Comparison of ENCODE assay signal across 8 cellular contexts in the genomic region with DNA sequence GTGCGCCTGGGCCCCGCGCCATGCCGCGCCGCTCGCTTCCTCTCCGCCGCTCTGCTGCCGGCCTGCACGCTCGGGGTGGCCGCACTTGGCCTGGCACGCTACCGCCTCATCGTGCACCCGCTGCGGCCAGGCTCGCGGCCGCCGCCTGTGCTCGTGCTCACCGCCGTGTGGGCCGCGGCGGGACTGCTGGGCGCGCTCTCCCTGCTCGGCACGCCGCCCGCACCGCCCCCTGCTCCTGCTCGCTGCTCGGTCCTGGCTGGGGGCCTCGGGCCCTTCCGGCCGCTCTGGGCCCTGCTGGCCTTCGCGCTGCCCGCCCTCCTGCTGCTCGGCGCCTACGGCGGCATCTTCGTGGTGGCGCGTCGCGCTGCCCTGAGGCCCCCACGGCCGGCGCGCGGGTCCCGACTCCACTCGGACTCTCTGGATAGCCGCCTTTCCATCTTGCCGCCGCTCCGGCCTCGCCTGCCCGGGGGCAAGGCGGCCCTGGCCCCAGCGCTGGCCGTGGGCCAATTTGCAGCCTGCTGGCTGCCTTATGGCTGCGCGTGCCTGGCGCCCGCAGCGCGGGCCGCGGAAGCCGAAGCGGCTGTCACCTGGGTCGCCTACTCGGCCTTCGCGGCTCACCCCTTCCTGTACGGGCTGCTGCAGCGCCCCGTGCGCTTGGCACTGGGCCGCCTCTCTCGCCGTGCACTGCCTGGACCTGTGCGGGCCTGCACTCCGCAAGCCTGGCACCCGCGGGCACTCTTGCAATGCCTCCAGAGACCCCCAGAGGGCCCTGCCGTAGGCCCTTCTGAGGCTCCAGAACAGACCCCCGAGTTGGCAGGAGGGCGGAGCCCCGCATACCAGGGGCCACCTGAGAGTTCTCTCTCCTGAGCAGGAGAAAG. TPM values are rescaled to one million over a fixed set of nuclear protein-coding genes. Genes with fewer than 3 reads are reported as not detected.
A peak's percentile ranks its signal among the peaks of the same experiment; 100 is the strongest.
DNase-seq lines count a peak whose midpoint lies in the region; ATAC-seq and TF ChIP-seq lines count a peak whose summit lies in the region.

No MANE protein-coding gene starts in this region.

- no peaks in the 10 kb centered on the region for H3K4me1 Mint-ChIP-seq in activated naive CD4-positive, alpha-beta T cell treated with anti-CD3 and anti-CD28 coated beads, Interleukin-2, amount 50 U/mL, for 24 hours

- H3K9me3 Mint-ChIP-seq in activated naive CD4-positive, alpha-beta T cell treated with anti-CD3 and anti-CD28 coated beads, Interleukin-2, amount 50 U/mL, for 24 hours: no peaks in the 10 kb centered on the region

- in situ Hi-C loops in ACHN (cut with HindIII; ENCODE audit: low pct_ligation_motif_present, low pct_unique_long_range_greater_than_20kb, low sequenced_read_pairs): no loop called here

- H3K27me3 Mint-ChIP-seq in activated naive CD4-positive, alpha-beta T cell treated with anti-CD3 and anti-CD28 coated beads, Interleukin-2, amount 50 U/mL, for 24 hours: peaks cover 9% of the 10 kb centered on the region

- DNase-seq in AG20443 (ENCODE audit: low spot score) (peak; percentile 66), globus pallidus (ENCODE audit: low spot score) (peak; percentile 76), omental fat pad (ENCODE audit: low spot score) (no peak), ACHN (no peak)
- no peak for DNase-seq in NK-92 treated with Interleukin-12 subunit alpha and Interleukin-12 subunit beta, amount 100 ng/mL, for 24 hours (lab: John Stamatoyannopoulos, UW)

- H3K27ac Mint-ChIP-seq in activated naive CD4-positive, alpha-beta T cell treated with anti-CD3 and anti-CD28 coated beads, Interleukin-2, amount 50 U/mL, for 24 hours: no peak overlapping the region

- TF ChIP-seq CTCF in omental fat pad (IDR thresholded peaks at IDR 0.05): no peak

- ATAC-seq in HG03108 (IDR thresholded peaks at IDR 0.05; ENCODE audit: unreplicated experiment): peak; percentile 53
- peak; percentile 77 for ATAC-seq in omental fat pad (ENCODE audit: low FRiP score)
- ATAC-seq in HG02571 (IDR thresholded peaks at IDR 0.05; ENCODE audit: unreplicated experiment): no peak

- peak overlapping the region; percentile 49 for H3K4me3 Mint-ChIP-seq in activated naive CD4-positive, alpha-beta T cell treated with anti-CD3 and anti-CD28 coated beads, Interleukin-2, amount 50 U/mL, for 24 hours

- peaks cover 2% of the 10 kb centered on the region for H3K36me3 Mint-ChIP-seq in activated naive CD4-positive, alpha-beta T cell treated with anti-CD3 and anti-CD28 coated beads, Interleukin-2, amount 50 U/mL, for 24 hours

RNA-seq across cellular contexts. Expression of a gene that starts 1.0 kb away (rescaled TPM):
- total RNA-seq in omental fat pad: under 1 TPM in 3 of 4 donors, not detected in 1; 0.19 to 0.37 (median 0.24) TPM

RNA-seq across cellular contexts. Expression of a gene that starts 11.1 kb away (rescaled TPM):
- 10 to 100 TPM; 21.4 to 84.0 (median 23.4) TPM for total RNA-seq in omental fat pad

RNA-seq across cellular contexts. Expression of a gene that starts 14.0 kb away (rescaled TPM):
- total RNA-seq in omental fat pad: 10 to 100 TPM; 19.2 to 23.9 (median 22.8) TPM

RNA-seq across cellular contexts. Expression of a gene that starts 14.4 kb away (rescaled TPM):
- 10 to 100 TPM; 19.2 to 55.8 (median 21.3) TPM for total RNA-seq in omental fat pad

RNA-seq across cellular contexts. Expression of a gene that starts 17.7 kb away (rescaled TPM):
- 10 to 100 TPM; 57.3 to 87.1 (median 80.9) TPM for total RNA-seq in omental fat pad

Comparison
In these comparisons a context has a peak if more than half of its experiments do, and no peak if none do; other contexts are left out.
1. DNase-seq: peak in AG20443 (single experiment) and globus pallidus (single experiment); none in omental fat pad (single experiment), NK-92 treated with Interleukin-12 subunit alpha and Interleukin-12 subunit beta, amount 100 ng/mL, for 24 hours (single experiment) and ACHN (single experiment).